Comparison of ENCODE assay signal across 2 cellular contexts in genomic region chr11:69881467-69882269, GRCh38.
TF ChIP-seq lines count a peak whose summit lies in the region.

No MANE protein-coding gene starts in this region.

TF ChIP-seq in SK-N-SH treated with all-trans-retinoic acid at 6 μM for 48 hours, 23 proteins besides CTCF, POLR2A, EP300 and RAD21 (continued from another document):
- no peak for TF ChIP-seq ESRRG (CRISPR knock-in tag; IDR thresholded peaks at IDR 0.05)
- no peak for TF ChIP-seq OSR1 (CRISPR knock-in tag; IDR thresholded peaks at IDR 0.05)
- TF ChIP-seq POU6F1 (CRISPR knock-in tag; IDR thresholded peaks at IDR 0.05; ENCODE audit: borderline replicate concordance, low read depth) = no peak
- no peak for TF ChIP-seq ZNF8 (CRISPR knock-in tag; IDR thresholded peaks at IDR 0.05)

TF ChIP-seq in SK-N-SH, 30 proteins besides CTCF, POLR2A, EP300 and RAD21 (continued from another document):
- TF ChIP-seq REST (IDR thresholded peaks at IDR 0.05; ENCODE audit: low read depth, low read length) = no peak
